24 cellular contexts compared by ENCODE assay signal in genomic region chr4:60780874-60781273, GRCh38.
"Had no signal": no experiment of that assay in that cellular context is flagged by ENCODE, and none has a peak within 500 bp of the region (broad histone marks: within the 10 kb centered on the region; RNA-seq: fewer than 3 reads in every experiment).

No MANE protein-coding gene starts in this region.

- H3K27me3 ChIP-seq: colonic mucosa, heart right ventricle, neutrophil, pancreas, right lobe of liver, suprapubic skin, transverse colon, vagina had no signal

- H3K27ac ChIP-seq: colonic mucosa, heart right ventricle, neutrophil, pancreas, right lobe of liver, suprapubic skin, transverse colon, vagina had no signal

- DNase-seq: activated B cell treated with CpG ODN at 0.5 μM for 24 hours; activated CD4-positive, alpha-beta T cell treated with anti-CD3 and anti-CD28 coated beads for 4 hours; activated CD8-positive, alpha-beta T cell treated with anti-CD3 and anti-CD28 coated beads for 36 hours; activated naive CD4-positive, alpha-beta T cell; activated naive CD8-positive, alpha-beta T cell treated with anti-CD3 and anti-CD28 coated beads for 36 hours; activated T-cell treated with anti-CD3 and anti-CD28 coated beads, Interleukin-2, amount 50 U/mL, for 1 hour; colonic mucosa; erythroblast; heart right ventricle; kidney glomerular epithelial cell; left ventricle myocardium superior; mesenchymal stem cell; natural killer cell; pancreas; right lobe of liver; small intestine; stimulated activated CD4-positive, alpha-beta T cell treated with anti-CD3 and anti-CD28 coated beads, Interleukin-15, amount 100 ng/mL, for 24 hours; stimulated activated CD4-positive, alpha-beta T cell treated with anti-CD3 and anti-CD28 coated beads, Interleukin-2, amount 100 ng/mL, for 48 hours; stimulated activated naive CD8-positive, alpha-beta T cell treated with anti-CD3 and anti-CD28 coated beads, Interleukin-15, amount 100 ng/mL, for 72 hours; transverse colon had no signal

- ATAC-seq: activated CD8-positive, alpha-beta T cell treated with anti-CD3 and anti-CD28 coated beads for 36 hours; activated T-helper 17 cell treated with anti-CD3 and anti-CD28 coated beads, Interleukin-2, amount 50 U/mL, for 72 hours; heart right ventricle; left ventricle myocardium superior; natural killer cell; pancreas; right lobe of liver; stimulated activated naive CD8-positive, alpha-beta T cell treated with anti-CD3 and anti-CD28 coated beads, Interleukin-15, amount 100 ng/mL, for 72 hours had no signal

- H3K4me1 ChIP-seq: colonic mucosa, heart right ventricle, pancreas, right lobe of liver, suprapubic skin, transverse colon, vagina had no signal
